Comparison of ENCODE assay signal across 9 cellular contexts in genomic region chrX:38717871-38718270, GRCh38.
DNase-seq lines count a peak whose midpoint lies in the region; ATAC-seq and TF ChIP-seq lines count a peak whose summit lies in the region.
"Had no signal": no experiment of that assay in that cellular context is flagged by ENCODE, and none has a peak within 500 bp of the region (broad histone marks: within the 10 kb centered on the region; RNA-seq: fewer than 3 reads in every experiment).

No MANE protein-coding gene starts in this region.

- no peaks in the 10 kb centered on the region for H3F3A ChIP-seq in smooth muscle cell (ENCODE audit: low read depth)

- H3K9me3 Mint-ChIP-seq in activated CD4-positive, alpha-beta T cell treated with anti-CD3 and anti-CD28 coated beads, Interleukin-2, amount 10 ng/mL, durations not matched to agents 24 days and 14 days = no peaks in the 10 kb centered on the region

- no peak overlapping the region for H3K4me2 ChIP-seq in smooth muscle cell

- intact Hi-C loops in activated CD4-positive, alpha-beta T cell treated with anti-CD3 and anti-CD28 coated beads, Interleukin-2, amount 10 ng/mL, durations not matched to agents 24 days and 14 days (cut with micrococcal nuclease) = no loop called here
- intact Hi-C loops in head of caudate nucleus (cut with DNase I) = no loop called here
- intact Hi-C loops in left ventricle myocardium superior (cut with micrococcal nuclease) = no loop called here

- H2AFZ ChIP-seq in smooth muscle cell (ENCODE audit: low read depth) = no peak overlapping the region

- no peak overlapping the region for H3K4me3 ChIP-seq in smooth muscle cell

- H3K4me3 Mint-ChIP-seq in activated CD4-positive, alpha-beta T cell treated with anti-CD3 and anti-CD28 coated beads, Interleukin-2, amount 10 ng/mL, durations not matched to agents 24 days and 14 days = no peak overlapping the region
- H3K4me3 Mint-ChIP-seq: naive thymus-derived CD8-positive, alpha-beta T cell had no signal

- H3K27ac Mint-ChIP-seq in activated CD4-positive, alpha-beta T cell treated with anti-CD3 and anti-CD28 coated beads, Interleukin-2, amount 10 ng/mL, durations not matched to agents 24 days and 14 days = no peak overlapping the region
- H3K27ac Mint-ChIP-seq: naive thymus-derived CD8-positive, alpha-beta T cell had no signal

- DNase-seq in activated CD4-positive, alpha-beta T cell treated with anti-CD3 and anti-CD28 coated beads, Interleukin-2, amount 10 ng/mL, durations not matched to agents 24 days and 14 days = peak; percentile 54
- DNase-seq in activated CD4-positive, alpha-beta T cell treated with anti-CD3 and anti-CD28 coated beads, Interleukin-2, amount 50 U/mL, for 1 hour = no peak
- peak; percentile 14 for DNase-seq in NCI-H1694 (lab: John Stamatoyannopoulos, UW)
- peak; percentile 7 to 32 for DNase-seq in dermis microvascular lymphatic vessel endothelial cell (ENCODE audit: low read depth in 2 of 2)
- no peak for DNase-seq in smooth muscle cell (lab: John Stamatoyannopoulos, UW; ENCODE audit: unreplicated experiment)
- DNase-seq in head of caudate nucleus = no peak
- DNase-seq in HPDE6-E6E7 (ENCODE audit: extremely low spot score) = no peak
- DNase-seq in left ventricle myocardium superior = no peak
- DNase-seq: naive thymus-derived CD8-positive, alpha-beta T cell had no signal

- no peaks in the 10 kb centered on the region for H3K4me1 Mint-ChIP-seq in activated CD4-positive, alpha-beta T cell treated with anti-CD3 and anti-CD28 coated beads, Interleukin-2, amount 10 ng/mL, durations not matched to agents 24 days and 14 days

- WGBS in smooth muscle cell (ENCODE audit: low lambda C conversion rate) = 31% methylated on average over 1 of the region's 1 CpG

- no peak for ATAC-seq in left ventricle myocardium superior
- ATAC-seq: naive thymus-derived CD8-positive, alpha-beta T cell had no signal

- H3K27ac ChIP-seq in smooth muscle cell (ENCODE audit: low read depth) = no peak overlapping the region

- no peaks in the 10 kb centered on the region for H3K9me3 ChIP-seq in smooth muscle cell (replicated peaks; ENCODE audit: low read depth)

- no peaks in the 10 kb centered on the region for H3K79me2 ChIP-seq in smooth muscle cell (ENCODE audit: low read depth)

- H3K36me3 Mint-ChIP-seq in activated CD4-positive, alpha-beta T cell treated with anti-CD3 and anti-CD28 coated beads, Interleukin-2, amount 10 ng/mL, durations not matched to agents 24 days and 14 days (ENCODE audit: low read depth) = no peaks in the 10 kb centered on the region

- H4K20me1 ChIP-seq in smooth muscle cell (ENCODE audit: low read depth) = no peaks in the 10 kb centered on the region

- no peak overlapping the region for H3K9ac ChIP-seq in smooth muscle cell (ENCODE audit: low read depth)

- no peaks in the 10 kb centered on the region for H3K4me1 ChIP-seq in smooth muscle cell (ENCODE audit: low read depth)

- TF ChIP-seq CTCF in smooth muscle cell (IDR thresholded peaks at IDR 0.05; ENCODE audit: borderline replicate concordance, insufficient read depth, poor library complexity, severe bottlenecking) = peak; percentile 42

- no peaks in the 10 kb centered on the region for H3K27me3 Mint-ChIP-seq in activated CD4-positive, alpha-beta T cell treated with anti-CD3 and anti-CD28 coated beads, Interleukin-2, amount 10 ng/mL, durations not matched to agents 24 days and 14 days

- H3K27me3 ChIP-seq in smooth muscle cell (ENCODE audit: low read depth) = no peaks in the 10 kb centered on the region

- H3K36me3 ChIP-seq in smooth muscle cell (ENCODE audit: low read depth) = no peaks in the 10 kb centered on the region

Comparison
In these comparisons a context has a peak if more than half of its experiments do, and no peak if none do; other contexts are left out.
1. DNase-seq: peak in activated CD4-positive, alpha-beta T cell treated with anti-CD3 and anti-CD28 coated beads, Interleukin-2, amount 10 ng/mL, durations not matched to agents 24 days and 14 days (single experiment), NCI-H1694 (single experiment) and dermis microvascular lymphatic vessel endothelial cell (2 of 2); none in activated CD4-positive, alpha-beta T cell treated with anti-CD3 and anti-CD28 coated beads, Interleukin-2, amount 50 U/mL, for 1 hour (single experiment), smooth muscle cell (single experiment), head of caudate nucleus (0 of 42), HPDE6-E6E7 (single experiment) and left ventricle myocardium superior (single experiment).